ENCODE assay signal across 8 cellular contexts in genomic region chr16:87965973-87966667, GRCh38. TPM values are rescaled to one million over a fixed set of nuclear protein-coding genes. Genes with fewer than 3 reads are reported as not detected.
DNase-seq lines count a peak whose midpoint lies in the region; ATAC-seq and TF ChIP-seq lines count a peak whose summit lies in the region.

No MANE protein-coding gene starts in this region.

- H3K27me3 ChIP-seq in lower lobe of right lung (ENCODE audit: low read depth) = no peaks in the 10 kb centered on the region
- H3K27me3 ChIP-seq in thyroid gland = no peaks in the 10 kb centered on the region

- intact Hi-C loops in activated CD4-positive, alpha-beta memory T cell treated with anti-CD3 and anti-CD28 coated beads for 36 hours (cut with micrococcal nuclease) = no loop called here
- intact Hi-C loops in lower lobe of right lung (cut with DNase I) = no loop called here
- intact Hi-C loops in thyroid gland (cut with DNase I) = no loop called here

- H3K4me1 Mint-ChIP-seq in activated CD4-positive, alpha-beta memory T cell treated with anti-CD3 and anti-CD28 coated beads for 36 hours (ENCODE audit: low read depth) = peaks cover 61% of the 10 kb centered on the region
- H3K4me1 Mint-ChIP-seq in activated CD4-positive, alpha-beta memory T cell treated with anti-CD3 and anti-CD28 coated beads, Interleukin-2, amount 10 ng/mL, durations not matched to agents 7 days and 5 days = peaks cover 47% of the 10 kb centered on the region
- peaks cover 35% of the 10 kb centered on the region for H3K4me1 Mint-ChIP-seq in chondrocyte (ENCODE audit: low read depth)

- H3K27ac Mint-ChIP-seq in activated CD4-positive, alpha-beta memory T cell treated with anti-CD3 and anti-CD28 coated beads for 36 hours = peak overlapping the region; percentile 64
- no peak overlapping the region for H3K27ac Mint-ChIP-seq in activated CD4-positive, alpha-beta memory T cell treated with anti-CD3 and anti-CD28 coated beads, Interleukin-2, amount 10 ng/mL, durations not matched to agents 7 days and 5 days
- peak overlapping the region; percentile 57 for H3K27ac Mint-ChIP-seq in chondrocyte (ENCODE audit: unreplicated experiment)

- H3K36me3 ChIP-seq in lower lobe of right lung (no peaks in the 10 kb centered on the region), thyroid gland (no peaks in the 10 kb centered on the region)

- peaks cover 22% of the 10 kb centered on the region for H3K4me1 ChIP-seq in lower lobe of right lung
- peaks cover 27 to 30% of the 10 kb centered on the region in 2 donors for H3K4me1 ChIP-seq in thyroid gland

- no peak for TF ChIP-seq POLR2A in thyroid gland (IDR thresholded peaks at IDR 0.05)

- H3K9me3 ChIP-seq in lower lobe of right lung = no peaks in the 10 kb centered on the region
- H3K9me3 ChIP-seq in thyroid gland = no peaks in the 10 kb centered on the region

- H3K27me3 Mint-ChIP-seq in activated CD4-positive, alpha-beta memory T cell treated with anti-CD3 and anti-CD28 coated beads for 36 hours = no peaks in the 10 kb centered on the region
- no peaks in the 10 kb centered on the region for H3K27me3 Mint-ChIP-seq in activated CD4-positive, alpha-beta memory T cell treated with anti-CD3 and anti-CD28 coated beads, Interleukin-2, amount 10 ng/mL, durations not matched to agents 7 days and 5 days
- H3K27me3 Mint-ChIP-seq in chondrocyte (ENCODE audit: low read depth) = no peaks in the 10 kb centered on the region

- no peak for DNase-seq in activated CD4-positive, alpha-beta memory T cell treated with anti-CD3 and anti-CD28 coated beads for 36 hours
- DNase-seq in activated CD4-positive, alpha-beta memory T cell treated with anti-CD3 and anti-CD28 coated beads, Interleukin-2, amount 10 ng/mL, durations not matched to agents 7 days and 5 days = no peak
- DNase-seq in chondrocyte (ENCODE audit: low spot score) = no peak
- DNase-seq in lower lobe of right lung = no peak
- no peak for DNase-seq in thyroid gland
- no peak for DNase-seq in UCSD-AML1 (lab: John Stamatoyannopoulos, UW; ENCODE audit: unreplicated experiment)

- POLR2A ChIA-PET in activated CD4-positive, alpha-beta memory T cell treated with anti-CD3 and anti-CD28 coated beads for 36 hours (lab: Charles Lee) = interaction anchor here (1.4 kb wide), 1 partner anchor 10 kb away, joined by 6 read pairs; no protein-coding TSS in a partner anchor
- POLR2A ChIA-PET in activated CD4-positive, alpha-beta memory T cell treated with anti-CD3 and anti-CD28 coated beads, Interleukin-2, amount 10 ng/mL, durations not matched to agents 7 days and 5 days (lab: Charles Lee) = interaction anchor here (0.8 to 1.6 kb wide), 3 partner anchors 10 to 15 kb away, joined by 4 read pairs; partner anchors contain the start of gene BANP

- peaks cover 3% of the 10 kb centered on the region for H3K9me3 Mint-ChIP-seq in activated CD4-positive, alpha-beta memory T cell treated with anti-CD3 and anti-CD28 coated beads for 36 hours
- H3K9me3 Mint-ChIP-seq in activated CD4-positive, alpha-beta memory T cell treated with anti-CD3 and anti-CD28 coated beads, Interleukin-2, amount 10 ng/mL, durations not matched to agents 7 days and 5 days = peaks cover 3% of the 10 kb centered on the region
- H3K9me3 Mint-ChIP-seq in chondrocyte (ENCODE audit: low read depth) = peaks cover 3% of the 10 kb centered on the region

- CTCF ChIA-PET in activated CD4-positive, alpha-beta memory T cell treated with anti-CD3 and anti-CD28 coated beads for 36 hours (lab: Charles Lee) = interaction anchor here (0.6 kb wide), 1 partner anchor 59 kb away, joined by 3 read pairs; no protein-coding TSS in a partner anchor
- CTCF ChIA-PET in activated CD4-positive, alpha-beta memory T cell treated with anti-CD3 and anti-CD28 coated beads, Interleukin-2, amount 10 ng/mL, durations not matched to agents 7 days and 5 days (lab: Charles Lee) = no interaction called here

- TF ChIP-seq CTCF in chondrocyte (IDR thresholded peaks at IDR 0.05) (no peak), lower lobe of right lung (IDR thresholded peaks at IDR 0.05) (no peak), thyroid gland (IDR thresholded peaks at IDR 0.05) (no peak)

- ATAC-seq in lower lobe of right lung (peak; percentile 28 to 54), GM21367 (IDR thresholded peaks at IDR 0.05; ENCODE audit: unreplicated experiment) (no peak), GM18861 (IDR thresholded peaks at IDR 0.05; ENCODE audit: unreplicated experiment) (no peak)

- H3K27ac ChIP-seq in lower lobe of right lung (peak overlapping the region; percentile 69), thyroid gland (peak overlapping the region; percentile 84 to 87 (median 86))

- H3K4me3 ChIP-seq in lower lobe of right lung (no peak overlapping the region), thyroid gland (replicated peaks in 1 of 3) (no peak overlapping the region)

- WGBS in thyroid gland, 2 donors = 63 to 66% methylated on average over 7 of the region's 7 CpGs

- peaks cover 13% of the 10 kb centered on the region for H3K36me3 Mint-ChIP-seq in activated CD4-positive, alpha-beta memory T cell treated with anti-CD3 and anti-CD28 coated beads for 36 hours
- peaks cover 6% of the 10 kb centered on the region for H3K36me3 Mint-ChIP-seq in activated CD4-positive, alpha-beta memory T cell treated with anti-CD3 and anti-CD28 coated beads, Interleukin-2, amount 10 ng/mL, durations not matched to agents 7 days and 5 days (ENCODE audit: low read depth)
- peaks cover 3% of the 10 kb centered on the region for H3K36me3 Mint-ChIP-seq in chondrocyte (ENCODE audit: low read depth)

- no peak overlapping the region for H3K4me3 Mint-ChIP-seq in activated CD4-positive, alpha-beta memory T cell treated with anti-CD3 and anti-CD28 coated beads for 36 hours
- H3K4me3 Mint-ChIP-seq in activated CD4-positive, alpha-beta memory T cell treated with anti-CD3 and anti-CD28 coated beads, Interleukin-2, amount 10 ng/mL, durations not matched to agents 7 days and 5 days = no peak overlapping the region
- H3K4me3 Mint-ChIP-seq in chondrocyte (ENCODE audit: unreplicated experiment) = no peak overlapping the region

RNA-seq across cellular contexts. Expression of gene BANP, which starts 14.9 kb away (rescaled TPM):
- 10 to 100 TPM; 29.6 to 30.6 TPM for total RNA-seq in activated CD4-positive, alpha-beta memory T cell treated with anti-CD3 and anti-CD28 coated beads for 36 hours
- 10 to 100 TPM; 33.6 to 38.9 TPM for total RNA-seq in activated CD4-positive, alpha-beta memory T cell treated with anti-CD3 and anti-CD28 coated beads, Interleukin-2, amount 10 ng/mL, durations not matched to agents 7 days and 5 days
- 15.0 to 19.3 TPM (median 16.7 TPM) in 3 replicates for total RNA-seq in chondrocyte
- 29.7 TPM for total RNA-seq in lower lobe of right lung
- 10 to 100 TPM; 22.8 to 42.7 (median 29.8) TPM for total RNA-seq in thyroid gland

RNA-seq across cellular contexts. Expression of gene CA5A, which starts 29.8 kb away (rescaled TPM):
- not detected for total RNA-seq in activated CD4-positive, alpha-beta memory T cell treated with anti-CD3 and anti-CD28 coated beads for 36 hours
- total RNA-seq in activated CD4-positive, alpha-beta memory T cell treated with anti-CD3 and anti-CD28 coated beads, Interleukin-2, amount 10 ng/mL, durations not matched to agents 7 days and 5 days = not detected
- not detected in 3 replicates for total RNA-seq in chondrocyte
- 0.06 TPM for total RNA-seq in lower lobe of right lung
- not detected for total RNA-seq in thyroid gland

Comparison
In these comparisons a context has a peak if more than half of its experiments do, and no peak if none do; other contexts are left out.
1. ATAC-seq: peak in lower lobe of right lung (2 of 2); none in GM21367 (single experiment) and GM18861 (single experiment).